23 cellular contexts compared by ENCODE assay signal in the genomic region with DNA sequence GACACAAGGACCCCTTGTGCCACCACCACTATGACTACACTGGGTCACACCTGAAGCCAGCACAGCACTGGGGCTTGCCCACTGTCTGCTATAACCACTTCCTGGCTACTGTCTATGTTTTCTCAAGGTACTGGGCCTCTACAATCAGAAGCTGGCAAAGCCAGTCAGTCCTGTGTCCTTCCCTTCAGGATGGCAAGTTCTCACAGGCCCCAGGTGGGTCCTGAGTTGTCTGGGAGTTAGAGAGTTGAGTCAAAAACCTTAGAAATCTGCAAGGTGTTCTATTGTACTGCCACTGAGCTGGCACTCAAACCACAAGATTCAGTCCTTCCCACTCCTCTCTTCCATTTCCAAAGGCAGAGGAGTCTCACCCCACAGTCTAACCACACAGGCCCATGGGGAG.
"Had no signal": no experiment of that assay in that cellular context is flagged by ENCODE, and none has a peak within 500 bp of the region (broad histone marks: within the 10 kb centered on the region; RNA-seq: fewer than 3 reads in every experiment).

No MANE protein-coding gene starts in this region.

- H3K79me2 ChIP-seq: parathyroid adenoma had no signal

- DNase-seq: natural killer cell; occipital lobe; ovary; psoas muscle; right cardiac atrium; right lobe of liver; sigmoid colon; small intestine; stimulated activated CD4-positive, alpha-beta T cell treated with anti-CD3 and anti-CD28 coated beads, Interleukin-15, amount 100 ng/mL, for 24 hours; stimulated activated CD4-positive, alpha-beta T cell treated with anti-CD3 and anti-CD28 coated beads, Interleukin-2, amount 100 ng/mL, for 24 hours; stimulated activated CD4-positive, alpha-beta T cell treated with anti-CD3 and anti-CD28 coated beads, Interleukin-2, amount 100 ng/mL, for 48 hours; stimulated activated CD4-positive, alpha-beta T cell treated with anti-CD3 and anti-CD28 coated beads, Interleukin-4, amount 100 ng/mL, for 24 hours; stimulated activated naive B cell treated with anti-CD40 and anti-IgM and Interleukin-4, amounts not matched to agents 10 μg/mL and 1 μg/mL and 100 μg/mL, for 72 hours; stimulated activated naive CD4-positive, alpha-beta T cell treated with Interleukin-2 at 50 U/mL for 16 hours; stomach; thyroid gland; trophoblast cell; upper lobe of left lung had no signal

- H3K4me1 ChIP-seq: neural progenitor cell, parathyroid adenoma, psoas muscle, right lobe of liver, sigmoid colon, stomach, thyroid gland, tibial nerve, upper lobe of left lung, vagina had no signal

- H3K9me3 ChIP-seq: ovary, right lobe of liver, sigmoid colon, thoracic aorta, thyroid gland, tibial nerve, upper lobe of left lung, vagina had no signal

- H3K27me3 ChIP-seq: neural progenitor cell, ovary, right lobe of liver, sigmoid colon, stomach, thyroid gland, tibial nerve, upper lobe of left lung, vagina had no signal

- H3K4me2 ChIP-seq: neural progenitor cell had no signal

- H2AFZ ChIP-seq: neural progenitor cell, parathyroid adenoma had no signal

- H3K27ac ChIP-seq: neural progenitor cell, ovary, parathyroid adenoma, psoas muscle, right lobe of liver, sigmoid colon, stomach, thoracic aorta, thyroid gland, tibial nerve, upper lobe of left lung, vagina had no signal

- H3K9ac ChIP-seq: neural progenitor cell, parathyroid adenoma had no signal

- H3K4me3 ChIP-seq: neural progenitor cell, ovary, psoas muscle, right lobe of liver, sigmoid colon, stomach, thoracic aorta, thyroid gland, tibial nerve, upper lobe of left lung, vagina had no signal

- H3K36me3 ChIP-seq: neural progenitor cell, ovary, right lobe of liver, sigmoid colon, stomach, thoracic aorta, thyroid gland, tibial nerve, upper lobe of left lung, vagina had no signal
